In the genomic region with DNA sequence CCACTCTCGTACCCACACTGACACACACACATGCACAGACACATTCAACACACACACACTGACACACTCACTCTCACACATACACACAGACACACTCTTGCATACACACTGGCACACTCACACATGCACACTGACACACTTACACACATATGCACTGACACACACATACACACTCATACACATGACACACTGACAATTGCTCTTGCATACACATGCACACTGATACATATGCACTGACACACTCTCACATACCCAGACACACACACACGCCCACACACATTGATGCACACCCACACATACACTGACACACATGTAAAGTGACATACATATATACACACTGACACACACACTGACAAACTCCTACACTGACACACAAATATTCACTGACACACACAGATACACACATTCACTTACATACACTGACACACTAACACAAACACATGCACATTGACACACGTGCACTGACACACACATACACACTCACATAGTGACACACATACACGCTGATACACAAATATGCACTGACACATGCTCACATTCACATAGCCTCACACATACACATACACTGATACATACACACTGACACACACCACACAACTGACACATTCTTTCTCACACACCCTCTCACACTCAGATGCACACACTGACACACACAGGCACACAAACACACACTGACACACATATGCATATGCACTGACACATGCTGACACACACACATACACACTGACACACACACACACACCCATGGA, we compare ENCODE assay signal across 1 cellular context.
TF ChIP-seq lines count a peak whose summit lies in the region.

No MANE protein-coding gene starts in this region.

TF ChIP-seq in IMR-90, 13 proteins besides CTCF, POLR2A, EP300 and RAD21:
- TF ChIP-seq CEBPB (IDR thresholded peaks at IDR 0.05; ENCODE audit: low read depth, low read length) = no peak
- no peak for TF ChIP-seq BHLHE40 (IDR thresholded peaks at IDR 0.05; ENCODE audit: low read depth, low read length)
- no peak for TF ChIP-seq NFE2L2 (IDR thresholded peaks at IDR 0.05; ENCODE audit: low read depth, low read length)
- no peak for TF ChIP-seq SMC3 (IDR thresholded peaks at IDR 0.05; ENCODE audit: low read depth, low read length)
- TF ChIP-seq FOS (IDR thresholded peaks at IDR 0.05; ENCODE audit: low read depth, low read length) = no peak
